In the genomic region with DNA sequence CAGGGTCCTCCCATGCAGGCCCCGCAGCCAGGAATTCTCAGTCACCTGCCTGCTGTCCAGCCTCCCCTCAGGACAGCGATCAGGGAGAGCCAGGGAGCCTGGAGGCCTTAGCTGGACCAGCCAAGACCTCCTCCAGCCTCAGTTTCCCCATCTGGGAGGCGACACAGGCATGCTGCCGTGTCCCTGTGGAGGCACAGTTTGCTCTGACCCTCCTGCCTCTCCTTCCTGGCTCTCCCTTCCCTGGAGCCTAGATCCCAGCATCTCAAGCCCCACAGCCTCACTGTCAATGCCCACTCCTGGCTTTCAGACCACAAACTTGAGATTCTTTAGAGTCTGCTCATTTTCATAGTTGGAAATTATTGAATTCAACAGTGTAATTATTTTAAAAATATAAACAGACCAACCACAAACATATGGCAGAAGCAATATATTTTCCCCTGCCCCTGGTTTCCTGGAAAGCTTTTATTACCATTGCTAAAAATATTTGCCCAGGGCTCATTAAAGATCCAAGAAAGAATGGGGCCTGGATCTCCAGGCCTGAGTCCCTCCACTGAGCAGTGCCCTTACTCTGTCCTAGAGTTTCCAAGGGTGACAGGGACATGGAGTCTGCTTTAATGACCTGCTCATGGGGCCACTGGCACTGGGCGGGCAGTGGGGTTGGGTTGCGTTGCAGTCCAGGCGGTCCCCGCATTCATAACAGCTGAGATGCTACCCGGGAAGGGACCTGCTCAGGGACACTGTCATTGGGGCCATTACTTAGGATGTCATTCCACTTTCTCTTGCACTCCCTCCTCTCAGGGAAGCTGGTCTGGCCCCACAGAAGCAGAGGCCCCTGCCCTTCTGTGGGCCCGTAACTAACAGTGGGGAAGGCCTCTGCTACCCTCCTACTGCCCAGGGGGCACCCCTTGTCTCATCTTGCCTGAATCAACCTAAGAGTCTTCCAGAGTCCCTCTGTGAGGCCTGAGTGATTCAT, we compare ENCODE assay signal across 1 cellular context.
A peak's percentile ranks its signal among the peaks of the same experiment; 100 is the strongest.
TF ChIP-seq lines count a peak whose summit lies in the region.

No MANE protein-coding gene starts in this region.

TF ChIP-seq in HEK293, 187 proteins besides CTCF, POLR2A, EP300 and RAD21 (continued from another document):
- 0 out of 2 replicates have a peak, but pooled peaks have one; percentile 9 for TF ChIP-seq GLIS1 (tag by site-specific recombination; IDR thresholded peaks at IDR 0.05)
TF ChIP-seq in HEK293: peak in this region for 2.
